In the genomic region with DNA sequence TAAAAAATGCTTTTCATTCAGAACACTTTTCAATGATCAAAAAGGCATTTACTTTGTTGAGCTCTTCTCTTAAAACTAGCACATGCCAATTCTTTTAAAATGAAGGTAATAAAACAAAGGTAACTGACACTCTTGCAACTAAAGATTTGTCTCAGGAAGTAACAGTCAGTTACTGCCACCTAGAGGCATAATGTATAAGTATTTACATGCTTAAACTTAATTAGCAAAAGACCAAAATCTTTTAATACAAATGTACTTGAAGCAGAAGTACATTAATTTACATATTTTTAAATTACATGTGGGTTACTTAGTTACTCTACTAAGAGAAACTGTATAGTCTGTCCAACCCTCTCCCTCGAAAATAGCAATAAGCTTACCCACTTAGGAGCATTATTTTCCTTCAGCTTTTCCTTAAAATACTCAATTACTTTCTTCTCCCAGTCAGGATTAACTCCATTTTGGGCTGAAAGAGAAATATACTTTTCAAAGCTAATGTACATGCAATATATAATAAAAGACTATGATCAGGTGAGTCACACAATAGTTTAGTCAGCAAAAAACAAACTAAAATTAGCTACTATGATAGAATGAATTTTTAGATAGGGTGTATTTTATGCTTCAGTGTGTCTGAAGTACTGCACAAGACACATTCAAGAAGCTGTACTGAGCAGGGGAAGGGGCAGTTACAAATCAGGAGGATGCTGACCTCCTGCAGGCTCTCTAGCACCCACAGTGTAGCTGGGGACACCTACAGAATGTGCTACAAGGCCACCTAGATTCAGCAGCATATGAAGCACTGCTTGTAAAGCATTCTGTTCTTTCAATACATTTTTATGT, we compare ENCODE assay signal across 7 cellular contexts. TPM values are rescaled to one million over a fixed set of nuclear protein-coding genes. Genes with fewer than 3 reads are reported as not detected.
A peak's percentile ranks its signal among the peaks of the same experiment; 100 is the strongest.
DNase-seq lines count a peak whose midpoint lies in the region; ATAC-seq and TF ChIP-seq lines count a peak whose summit lies in the region.

No MANE protein-coding gene starts in this region.

- H3K4me3 Mint-ChIP-seq in T-cell = no peak overlapping the region

- H3K27ac Mint-ChIP-seq in T-cell = peak overlapping the region; percentile 48 to 49

- peaks cover 0 to 5% (median 5%) of the 10 kb centered on the region in 3 donors for H3K9me3 Mint-ChIP-seq in T-cell

- H3K9ac ChIP-seq in HCT116 (ENCODE audit: low read length) = no peak overlapping the region

- H3K4me3 ChIP-seq in DOHH2 (ENCODE audit: low read length) (no peak overlapping the region), HCT116 (replicated peaks in 1 of 2; ENCODE audit: low read depth in 1 of 2, low read length in 2 of 2) (no peak overlapping the region), fibroblast of the aortic adventitia (ENCODE audit: low read depth, low read length) (no peak overlapping the region), gastrocnemius medialis (no peak overlapping the region)

- in situ Hi-C loops in gastrocnemius medialis (cut with MboI; ENCODE audit: low sequenced_read_pairs in 4 of 4) = loop anchor here (5.0 to 25.0 kb wide), 8 partner anchors 105 to 697 kb away; partner anchors contain the start of gene SFXN4 (in 1 of the 4)

- CTCF ChIA-PET in HCT116 (lab: Charles Lee) = interaction anchor here (0.6 to 3.9 kb wide), 26 partner anchors 8 to 1649 kb away, joined by 3 to 65 read pairs (median 6); partner anchors contain the start of genes INPP5F and MCMBP
- CTCF ChIA-PET in T-cell (lab: Charles Lee) = interaction anchor here (0.5 to 3.9 kb wide), 25 partner anchors 10 to 837 kb away, joined by 3 to 39 read pairs (median 4); partner anchors contain the start of gene MCMBP (in 2 of the 2)

- H3K79me2 ChIP-seq in DOHH2 (ENCODE audit: control insufficient read depth, low read length) (peaks cover 79% of the 10 kb centered on the region), HCT116 (ENCODE audit: insufficient read depth, low read length) (peaks cover 98% of the 10 kb centered on the region)

- ATAC-seq in HCT116 (peak; percentile 69), T-cell (replicated peaks in 1 of 4) (peak in 3 of 4 experiments; percentile 58 to 60 (median 59)), gastrocnemius medialis (no peak), GM19351 (IDR thresholded peaks at IDR 0.05; ENCODE audit: unreplicated experiment) (no peak), GM21737 (IDR thresholded peaks at IDR 0.05; ENCODE audit: unreplicated experiment) (no peak)

- H3K27ac ChIP-seq in DOHH2 (ENCODE audit: low read depth, low read length) = peak overlapping the region; percentile 8
- H3K27ac ChIP-seq in HCT116 (ENCODE audit: low read depth, low read length) = no peak overlapping the region
- H3K27ac ChIP-seq in gastrocnemius medialis = no peak overlapping the region

- RAD21 ChIA-PET in HCT116 (lab: Charles Lee; ENCODE audit: low non-redundant PET in 1 of 2, low total read pairs in 2 of 2, uncharacterized antibody in 2 of 2, unreplicated experiment in 2 of 2) = interaction anchor here in 1 of 2 experiments (0.6 to 1.2 kb wide), 3 partner anchors 93 to 251 kb away, joined by 3 to 6 read pairs (median 3); no protein-coding TSS in a partner anchor

- DNase-seq in HCT116 (ENCODE audit: low read depth, low spot score) (peak; percentile 59), T-cell (no peak), fibroblast of the aortic adventitia (ENCODE audit: low read depth) (peak; percentile 77), gastrocnemius medialis (no peak)

- peaks cover 57% of the 10 kb centered on the region for H3K4me1 ChIP-seq in DOHH2 (ENCODE audit: control insufficient read depth, low read length)
- no peaks in the 10 kb centered on the region for H3K4me1 ChIP-seq in HCT116 (ENCODE audit: control insufficient read depth in 1 of 2, insufficient read depth in 2 of 2, low read length in 2 of 2)
- peaks cover 7 to 10% of the 10 kb centered on the region in 2 donors for H3K4me1 ChIP-seq in gastrocnemius medialis

- no peak overlapping the region for H2AFZ ChIP-seq in HCT116 (ENCODE audit: low read depth, low read length, poor library complexity, severe bottlenecking)

- intact Hi-C loops in HCT116 (cut with micrococcal nuclease) (loop anchor here (1.0 to 10.0 kb wide), 4 partner anchors 109 to 665 kb away; no protein-coding TSS in a partner anchor), gastrocnemius medialis (cut with DNase I; ENCODE audit: low total_unique reads) (loop anchor here (1.0 to 2.0 kb wide), 3 partner anchors 109 to 251 kb away; no protein-coding TSS in a partner anchor)

- H3F3A ChIP-seq in DOHH2 (ENCODE audit: control insufficient read depth, insufficient read depth) = peaks cover 34% of the 10 kb centered on the region

- TF ChIP-seq POLR2A in HCT116 (IDR thresholded peaks at IDR 0.05; ENCODE audit: borderline replicate concordance, extremely low read depth, insufficient read depth, insufficient read length) = no peak
- no peak for TF ChIP-seq POLR2A in gastrocnemius medialis (IDR thresholded peaks at IDR 0.05)

- no peaks in the 10 kb centered on the region for H3K27me3 Mint-ChIP-seq in T-cell

- TF ChIP-seq RAD21 in HCT116 (IDR thresholded peaks at IDR 0.05; ENCODE audit: low read depth) = peak; percentile 93

- H3K27me3 ChIP-seq in DOHH2 (ENCODE audit: control insufficient read depth, low read length) (no peaks in the 10 kb centered on the region), HCT116 (ENCODE audit: insufficient read depth, low read length) (no peaks in the 10 kb centered on the region), gastrocnemius medialis (no peaks in the 10 kb centered on the region)

- peaks cover 26% of the 10 kb centered on the region for H3K36me3 Mint-ChIP-seq in T-cell

- H3K9me3 ChIP-seq in DOHH2 (ENCODE audit: control insufficient read depth, insufficient read depth, low read length) (no peaks in the 10 kb centered on the region), HCT116 (ENCODE audit: control insufficient read depth in 1 of 2, insufficient read depth in 1 of 2, low read depth in 1 of 2, low read length in 2 of 2) (no peaks in the 10 kb centered on the region), gastrocnemius medialis (no peaks in the 10 kb centered on the region)

- H3K4me1 Mint-ChIP-seq in T-cell = peaks cover 45 to 49% (median 47%) of the 10 kb centered on the region in 3 donors

- TF ChIP-seq CTCF in DOHH2 (IDR thresholded peaks at IDR 0.05; ENCODE audit: low read depth, low read length, poor library complexity, severe bottlenecking) = peak; percentile 66
- TF ChIP-seq CTCF in HCT116 (IDR thresholded peaks at IDR 0.05 in 2 of 3, conservative IDR thresholded peaks at IDR 0.05 in 1 of 3; ENCODE audit: borderline replicate concordance in 1 of 3, insufficient read depth in 1 of 3, low read depth in 2 of 3, low read length in 2 of 3) = peak; percentile 60 to 93 (median 91)
- peak; percentile 56 for TF ChIP-seq CTCF in fibroblast of the aortic adventitia (IDR thresholded peaks at IDR 0.05; ENCODE audit: insufficient read depth, low read length)
- TF ChIP-seq CTCF in gastrocnemius medialis (IDR thresholded peaks at IDR 0.05 in 4 of 5, conservative IDR thresholded peaks at IDR 0.05 in 1 of 5) = peak; percentile 41 to 71 (median 59)

- H3K9me2 ChIP-seq in DOHH2 (replicated peaks; ENCODE audit: control insufficient read depth, low read length) (no peaks in the 10 kb centered on the region), HCT116 (ENCODE audit: insufficient read depth) (no peaks in the 10 kb centered on the region)

- POLR2A ChIA-PET in HCT116 (lab: Charles Lee) = interaction anchor here (0.7 kb wide), 1 partner anchor 172 kb away, joined by 3 read pairs; no protein-coding TSS in a partner anchor
- POLR2A ChIA-PET in T-cell (lab: Charles Lee) = interaction anchor here in 1 of 2 donors (0.9 kb wide), 1 partner anchor 12 kb away, joined by 3 read pairs; no protein-coding TSS in a partner anchor

- no TSS peak for BruUV-seq in HCT116 (replicated peaks; lab: Mats Ljungman, UMichigan)

- H4K20me1 ChIP-seq in DOHH2 (ENCODE audit: control insufficient read depth, insufficient read depth, low read depth, low read length) (peaks cover 45% of the 10 kb centered on the region), HCT116 (ENCODE audit: insufficient read depth) (peaks cover 67% of the 10 kb centered on the region; the same call in 1 of the 2 replicates)

- H3K36me3 ChIP-seq in DOHH2 (ENCODE audit: control insufficient read depth, low read length) (peaks cover 62% of the 10 kb centered on the region), HCT116 (ENCODE audit: control insufficient read depth in 1 of 2, insufficient read depth in 2 of 2, low read length in 2 of 2) (peaks cover 26 to 27% of the 10 kb centered on the region in 2 experiments), gastrocnemius medialis (peaks cover 0 to 30% of the 10 kb centered on the region in 2 donors)

- H3K4me2 ChIP-seq in DOHH2 (ENCODE audit: low read length) (peak overlapping the region; percentile 34), HCT116 (ENCODE audit: low read length) (no peak overlapping the region)

TF ChIP-seq in HCT116, 20 proteins besides CTCF, POLR2A, EP300 and RAD21:
- TF ChIP-seq SIN3A (IDR thresholded peaks at IDR 0.05; ENCODE audit: low read depth) (0 out of 2 replicates have a peak, but pooled peaks have one; percentile 15), CEBPB (IDR thresholded peaks at IDR 0.05; ENCODE audit: low read depth) (peak; percentile 7; the same call in 1 of the 2 replicates), FOSL1 (IDR thresholded peaks at IDR 0.05; ENCODE audit: low read depth) (no peak)
TF ChIP-seq in HCT116: peak in this region for 2.

RNA-seq across cellular contexts. Expression of gene MCMBP, which starts 13.0 kb away (rescaled TPM):
- total RNA-seq in HCT116 (2021; ENCODE audit: unreplicated experiment) (148 TPM), T-cell (10 to 100 TPM; 32.3 to 50.2 (median 48.8) TPM), fibroblast of the aortic adventitia (ENCODE audit: low replicate concordance) (31.4 and 74.3 TPM in 2 replicates), gastrocnemius medialis (10 to 100 TPM; 28.1 to 43.6 (median 33.2) TPM)
- polyA plus RNA-seq in HCT116 (2012) = 62.0 and 82.2 TPM in 2 replicates

RNA-seq across cellular contexts. Expression of gene SEC23IP, which starts 32.9 kb away (rescaled TPM):
- total RNA-seq in HCT116 (2021; ENCODE audit: unreplicated experiment) = 122 TPM
- 53.5 and 74.0 TPM in 2 replicates for polyA plus RNA-seq in HCT116 (2012)
- 10 to 100 TPM; 33.8 to 67.1 (median 52.0) TPM for total RNA-seq in T-cell
- 51.2 and 119 TPM in 2 replicates for total RNA-seq in fibroblast of the aortic adventitia (ENCODE audit: low replicate concordance)
- 10 to 100 TPM; 12.6 to 28.6 (median 21.6) TPM for total RNA-seq in gastrocnemius medialis

Comparison
In these comparisons a context has a peak if more than half of its experiments do, and no peak if none do; other contexts are left out.
1. ATAC-seq: peak in HCT116 (single experiment) and T-cell (3 of 4); none in gastrocnemius medialis (0 of 2), GM19351 (single experiment) and GM21737 (single experiment).
2. DNase-seq: peak in HCT116 (single experiment) and fibroblast of the aortic adventitia (single experiment); none in T-cell (0 of 34) and gastrocnemius medialis (0 of 2).
3. Peak in every context shown above with its lines, with median percentiles within 50 percentile points of each other: CTCF ChIP-seq.